In the genomic region with DNA sequence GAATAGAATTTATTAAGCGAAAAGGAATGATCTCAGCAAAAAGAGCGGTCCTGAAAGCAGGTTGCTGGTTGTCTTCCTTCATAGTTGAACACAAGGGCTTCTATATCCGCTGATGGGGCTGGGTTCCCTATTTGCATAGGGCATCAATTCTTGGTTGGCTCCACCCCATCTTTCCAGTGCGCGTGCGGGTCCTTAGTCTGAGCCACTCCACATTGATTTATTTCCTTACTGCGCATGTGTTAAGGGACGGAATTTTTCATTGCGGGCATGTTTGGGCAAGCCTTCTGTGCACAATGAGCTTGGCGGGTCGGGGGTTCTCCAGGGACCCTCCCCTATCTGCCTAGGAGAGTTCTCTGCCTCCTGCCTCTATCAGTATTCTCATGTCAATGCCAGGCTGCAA, we compare ENCODE assay signal across 14 cellular contexts. TPM values are rescaled to one million over a fixed set of nuclear protein-coding genes. Genes with fewer than 3 reads are reported as not detected.
DNase-seq lines count a peak whose midpoint lies in the region; ATAC-seq, FAIRE-seq and TF ChIP-seq lines count a peak whose summit lies in the region.
"Had no signal": no experiment of that assay in that cellular context is flagged by ENCODE, and none has a peak within 500 bp of the region (broad histone marks: within the 10 kb centered on the region; RNA-seq: fewer than 3 reads in every experiment).

No MANE protein-coding gene starts in this region.

- H3K79me2 ChIP-seq in endothelial cell of umbilical vein (ENCODE audit: control insufficient read depth, insufficient read depth, low read length): no peaks in the 10 kb centered on the region

- H3K27me3 Mint-ChIP-seq in Calu3 (ENCODE audit: unreplicated experiment): no peaks in the 10 kb centered on the region
- peaks cover 0 to 2% of the 10 kb centered on the region in 2 donors for H3K27me3 Mint-ChIP-seq in CD8-positive, alpha-beta memory T cell
- H3K27me3 Mint-ChIP-seq: naive B cell had no signal

- H4K20me1 ChIP-seq in endothelial cell of umbilical vein (replicated peaks; ENCODE audit: control insufficient read depth, extremely low read depth, insufficient read depth, low read length): no peaks in the 10 kb centered on the region

- H3K27me3 ChIP-seq in endothelial cell of umbilical vein (ENCODE audit: control insufficient read depth in 2 of 2, insufficient read depth in 2 of 2, low read length in 2 of 2): no peaks in the 10 kb centered on the region
- no peaks in the 10 kb centered on the region for H3K27me3 ChIP-seq in CD8-positive, alpha-beta memory T cell (ENCODE audit: insufficient read depth, low read length, poor library complexity, severe bottlenecking)
- H3K27me3 ChIP-seq: ascending aorta, gastrocnemius medialis, MG63, thyroid gland had no signal

- no peaks in the 10 kb centered on the region for H3K36me3 Mint-ChIP-seq in Calu3 (ENCODE audit: insufficient read depth, unreplicated experiment)
- no peaks in the 10 kb centered on the region for H3K36me3 Mint-ChIP-seq in CD8-positive, alpha-beta memory T cell
- H3K36me3 Mint-ChIP-seq: naive B cell had no signal

- BruUV-seq in Calu3 (replicated peaks; lab: Mats Ljungman, UMichigan): no TSS peak
- no TSS peak for BruUV-seq in endothelial cell of umbilical vein (replicated peaks; lab: Mats Ljungman, UMichigan)

- peak; percentile 35 for DNase-seq in Calu3
- no peak for DNase-seq in HTR-8/SVneo (ENCODE audit: insufficient read length, low spot score)
- DNase-seq in NOMO-1 (lab: John Stamatoyannopoulos, UW; ENCODE audit: unreplicated experiment in 2 of 2): peak; percentile 66 to 70
- no peak for DNase-seq in endothelial cell of umbilical vein (ENCODE audit: low read depth, low spot score)
- no peak for DNase-seq in head of caudate nucleus
- DNase-seq in posterior cingulate gyrus: no peak
- DNase-seq in CD8-positive, alpha-beta memory T cell: no peak

- no peaks in the 10 kb centered on the region for H3K36me3 ChIP-seq in endothelial cell of umbilical vein (ENCODE audit: control insufficient read depth in 2 of 2, extremely low read depth in 1 of 2, insufficient read depth in 2 of 2, low read length in 2 of 2)
- H3K36me3 ChIP-seq in CD8-positive, alpha-beta memory T cell (ENCODE audit: insufficient read depth, low read length): no peaks in the 10 kb centered on the region
- H3K36me3 ChIP-seq: ascending aorta, gastrocnemius medialis, MG63, thyroid gland had no signal

- no peak for TF ChIP-seq POLR2A in endothelial cell of umbilical vein (IDR thresholded peaks at IDR 0.05; ENCODE audit: low read depth, low read length)

- H3K27ac ChIP-seq in endothelial cell of umbilical vein (ENCODE audit: insufficient read depth, low read depth, low read length): no peak overlapping the region
- H3K27ac ChIP-seq in CD8-positive, alpha-beta memory T cell (ENCODE audit: low read depth, low read length): no peak overlapping the region
- H3K27ac ChIP-seq: ascending aorta, gastrocnemius medialis, thyroid gland had no signal

- POLR2A ChIA-PET in endothelial cell of umbilical vein (lab: Charles Lee): no interaction called here
- POLR2A ChIA-PET in CD8-positive, alpha-beta memory T cell (lab: Charles Lee): no interaction called here

- no peaks in the 10 kb centered on the region for H3K4me1 Mint-ChIP-seq in Calu3 (ENCODE audit: low read depth, unreplicated experiment)
- H3K4me1 Mint-ChIP-seq in CD8-positive, alpha-beta memory T cell: peaks cover 2 to 5% (median 4%) of the 10 kb centered on the region in 3 donors
- H3K4me1 Mint-ChIP-seq: GM23338 had no signal

- H3K9me3 ChIP-seq in endothelial cell of umbilical vein (replicated peaks; ENCODE audit: control insufficient read depth, insufficient read depth, low read length): no peaks in the 10 kb centered on the region
- no peaks in the 10 kb centered on the region for H3K9me3 ChIP-seq in CD8-positive, alpha-beta memory T cell (ENCODE audit: low read length)
- H3K9me3 ChIP-seq: ascending aorta, gastrocnemius medialis, MG63, thyroid gland had no signal

- intact Hi-C loops in Calu3 (cut with micrococcal nuclease; ENCODE audit: unreplicated experiment) (loop anchor here (1.0 to 5.0 kb wide), 3 partner anchors 142 to 1270 kb away; no protein-coding TSS in a partner anchor), endothelial cell of umbilical vein (cut with micrococcal nuclease) (loop anchor here (1.0 to 10.0 kb wide), 5 partner anchors 33 to 1272 kb away; a partner anchor contains a TSS), head of caudate nucleus (cut with DNase I) (no loop called here), posterior cingulate gyrus (cut with DNase I) (no loop called here)

- ATAC-seq in GM19455 (IDR thresholded peaks at IDR 0.05; ENCODE audit: unreplicated experiment): no peak

- H3K27ac Mint-ChIP-seq in Calu3 (ENCODE audit: unreplicated experiment): no peak overlapping the region
- H3K27ac Mint-ChIP-seq in CD8-positive, alpha-beta memory T cell: no peak overlapping the region
- H3K27ac Mint-ChIP-seq: GM23338, naive B cell had no signal

- H3K4me3 Mint-ChIP-seq in Calu3 (ENCODE audit: low read depth, unreplicated experiment): no peak overlapping the region
- no peak overlapping the region for H3K4me3 Mint-ChIP-seq in CD8-positive, alpha-beta memory T cell
- H3K4me3 Mint-ChIP-seq: GM23338, naive B cell had no signal

- H3K9me3 Mint-ChIP-seq in Calu3 (ENCODE audit: low read depth, unreplicated experiment): no peaks in the 10 kb centered on the region
- H3K9me3 Mint-ChIP-seq in CD8-positive, alpha-beta memory T cell: no peaks in the 10 kb centered on the region
- H3K9me3 Mint-ChIP-seq: naive B cell had no signal

- no peaks in the 10 kb centered on the region for H3K9me1 ChIP-seq in endothelial cell of umbilical vein (replicated peaks; ENCODE audit: control insufficient read depth, extremely low read depth, insufficient read depth, low read length)

- H3K4me3 ChIP-seq in endothelial cell of umbilical vein (replicated peaks in 1 of 3; ENCODE audit: insufficient read depth in 1 of 3, low read depth in 1 of 3, low read length in 3 of 3): no peak overlapping the region
- H3K4me3 ChIP-seq in CD8-positive, alpha-beta memory T cell (ENCODE audit: low read length): no peak overlapping the region
- H3K4me3 ChIP-seq: ascending aorta, gastrocnemius medialis, GM23338, MG63, thyroid gland had no signal

- dilution Hi-C loops in endothelial cell of umbilical vein (cut with MboI; ENCODE audit: extremely low pct_ligation_motif_present, low sequenced_read_pairs): loop anchor here (25.0 kb wide), 1 partner anchor 575 kb away; no protein-coding TSS in a partner anchor

- peak; percentile 20 for FAIRE-seq in HTR-8/SVneo (lab: Jason Lieb, UNC)
- peak; percentile 18 for FAIRE-seq in endothelial cell of umbilical vein (lab: Jason Lieb, UNC)

- H3K4me2 ChIP-seq in endothelial cell of umbilical vein (ENCODE audit: insufficient read depth, low read length): no peak overlapping the region
- H3K4me2 ChIP-seq: GM23338 had no signal

- CTCF ChIA-PET in Calu3 (lab: Charles Lee): interaction anchor here (0.6 to 1.4 kb wide), 3 partner anchors 9 to 545 kb away, joined by 3 to 10 read pairs (median 4); no protein-coding TSS in a partner anchor
- CTCF ChIA-PET in endothelial cell of umbilical vein (lab: Charles Lee): interaction anchor here (1.0 to 2.0 kb wide), 16 partner anchors 8 to 226 kb away, joined by 3 to 44 read pairs (median 4); a partner anchor contains a TSS
- CTCF ChIA-PET in CD8-positive, alpha-beta memory T cell (lab: Charles Lee): interaction anchor here (0.6 to 2.2 kb wide), 9 partner anchors 11 to 257 kb away, joined by 3 to 18 read pairs (median 3); no protein-coding TSS in a partner anchor

- no peak overlapping the region for H2AFZ ChIP-seq in endothelial cell of umbilical vein (ENCODE audit: low read depth, low read length)

- TF ChIP-seq CTCF in Calu3 (IDR thresholded peaks at IDR 0.05; ENCODE audit: unreplicated experiment) (no peak), endothelial cell of umbilical vein (IDR thresholded peaks at IDR 0.05; ENCODE audit: extremely low read depth in 1 of 2, insufficient read depth in 1 of 2, low read depth in 1 of 2, low read length in 2 of 2) (no peak)

- no peak overlapping the region for H3K9ac ChIP-seq in endothelial cell of umbilical vein (replicated peaks; ENCODE audit: extremely low read depth, insufficient read depth, low read length)

- no peaks in the 10 kb centered on the region for H3K4me1 ChIP-seq in endothelial cell of umbilical vein (ENCODE audit: control insufficient read depth, extremely low read depth, insufficient read depth, low read length)
- H3K4me1 ChIP-seq in CD8-positive, alpha-beta memory T cell (ENCODE audit: insufficient read depth, low read length): no peaks in the 10 kb centered on the region
- H3K4me1 ChIP-seq: ascending aorta, gastrocnemius medialis, thyroid gland had no signal

TF ChIP-seq in endothelial cell of umbilical vein, 7 proteins besides CTCF, POLR2A, EP300 and RAD21 (continues in another document):
- TF ChIP-seq FOS (IDR thresholded peaks at IDR 0.05; ENCODE audit: borderline replicate concordance, insufficient read depth, low read length) (no peak), EZH2 (IDR thresholded peaks at IDR 0.05; ENCODE audit: borderline replicate concordance, low read depth, low read length, severe bottlenecking) (no peak), POLR2AphosphoS5 (IDR thresholded peaks at IDR 0.05; ENCODE audit: insufficient read depth, low read depth, low read length) (no peak)

RNA-seq across cellular contexts. Expression of a gene that starts 21.2 kb away (rescaled TPM):
- 48.7 and 54.3 TPM in 2 replicates for total RNA-seq in Calu3 (2022)
- 83.2 and 83.5 TPM in 2 replicates for total RNA-seq in endothelial cell of umbilical vein
- polyA plus RNA-seq in endothelial cell of umbilical vein: 5.4 and 8.3 TPM in 2 replicates
- 21.5 and 23.3 TPM in 2 replicates for polyA plus RNA-seq in endothelial cell of umbilical vein (2011; cell fraction: cytosol; rRNA removed)
- polyA plus RNA-seq in endothelial cell of umbilical vein (2011; cell fraction: nucleus; rRNA removed): 33.0 and 53.3 TPM in 2 replicates
- 20.7 and 68.5 TPM in 2 replicates for polyA plus RNA-seq in endothelial cell of umbilical vein (2012)
- polyA minus RNA-seq in endothelial cell of umbilical vein: 7.4 and 7.7 TPM in 2 replicates
- polyA minus RNA-seq in endothelial cell of umbilical vein (2011; cell fraction: cytosol; rRNA and poly(A)+ RNA removed): 17.9 TPM
- 13.3 and 24.6 TPM in 2 replicates for polyA minus RNA-seq in endothelial cell of umbilical vein (2011; cell fraction: nucleus; rRNA and poly(A)+ RNA removed)
- 10 to 100 TPM; 36.0 to 38.8 TPM for total RNA-seq in CD8-positive, alpha-beta memory T cell
- polyA plus RNA-seq in CD8-positive, alpha-beta memory T cell: 0.21 TPM
- total RNA-seq: ascending aorta, gastrocnemius medialis had no signal

RNA-seq across cellular contexts. Expression of a gene that starts 58.6 kb away (rescaled TPM):
- total RNA-seq in Calu3 (2022) (30.0 and 34.5 TPM in 2 replicates), endothelial cell of umbilical vein (14.2 and 16.5 TPM in 2 replicates)
- polyA plus RNA-seq in endothelial cell of umbilical vein: 6.8 and 8.5 TPM in 2 replicates
- polyA plus RNA-seq in endothelial cell of umbilical vein (2011; cell fraction: cytosol; rRNA removed): 9.9 and 10.7 TPM in 2 replicates
- polyA plus RNA-seq in endothelial cell of umbilical vein (2011; cell fraction: nucleus; rRNA removed): 37.5 and 37.9 TPM in 2 replicates
- polyA plus RNA-seq in endothelial cell of umbilical vein (2012): 10.8 and 12.1 TPM in 2 replicates
- 15.7 and 16.7 TPM in 2 replicates for polyA minus RNA-seq in endothelial cell of umbilical vein
- 7.7 TPM for polyA minus RNA-seq in endothelial cell of umbilical vein (2011; cell fraction: cytosol; rRNA and poly(A)+ RNA removed)
- 23.4 and 27.9 TPM in 2 replicates for polyA minus RNA-seq in endothelial cell of umbilical vein (2011; cell fraction: nucleus; rRNA and poly(A)+ RNA removed)
- 10 to 100 TPM; 16.2 to 17.9 TPM for total RNA-seq in CD8-positive, alpha-beta memory T cell
- polyA plus RNA-seq in CD8-positive, alpha-beta memory T cell: 37.1 TPM

Comparison
In these comparisons a context has a peak if more than half of its experiments do, and no peak if none do; other contexts are left out.
1. DNase-seq: peak in Calu3 (single experiment) and NOMO-1 (2 of 2); none in HTR-8/SVneo (single experiment), endothelial cell of umbilical vein (single experiment), head of caudate nucleus (0 of 42), posterior cingulate gyrus (0 of 10) and CD8-positive, alpha-beta memory T cell (0 of 5).
2. intact Hi-C loops: an anchor here in Calu3 (1.0 to 5.0 kb wide) and endothelial cell of umbilical vein (1.0 to 10.0 kb wide); none called in head of caudate nucleus and posterior cingulate gyrus.